In genomic region chr1:17594690-17595601, GRCh38 we compare ENCODE assay signal across 13 cellular contexts. TPM values are rescaled to one million over a fixed set of nuclear protein-coding genes. Genes with fewer than 3 reads are reported as not detected.
DNase-seq lines count a peak whose midpoint lies in the region; ATAC-seq and TF ChIP-seq lines count a peak whose summit lies in the region.
"Had no signal": no experiment of that assay in that cellular context is flagged by ENCODE, and none has a peak within 500 bp of the region (broad histone marks: within the 10 kb centered on the region; RNA-seq: fewer than 3 reads in every experiment).

No MANE protein-coding gene starts in this region.

- no peak overlapping the region for H3K4me2 ChIP-seq in neural progenitor cell

- peaks cover 5% of the 10 kb centered on the region for H3K4me1 Mint-ChIP-seq in neural progenitor cell
- H3K4me1 Mint-ChIP-seq: memory B cell had no signal

- H3K4me3 Mint-ChIP-seq in neural progenitor cell, result no peak overlapping the region
- H3K4me3 Mint-ChIP-seq: memory B cell had no signal

- DNase-seq in right atrium auricular region (ENCODE audit: low spot score) (no peak), Right ventricle myocardium inferior (ENCODE audit: missing footprints) (no peak), SK-N-DZ (ENCODE audit: low spot score) (peak; percentile 72), fibroblast of pulmonary artery (ENCODE audit: low read depth) (peak; percentile 40), neural progenitor cell (ENCODE audit: low spot score) (no peak), sigmoid colon (no peak), aorta (no peak), testis (no peak)
- DNase-seq: activated CD4-positive, alpha-beta T cell treated with anti-CD3 and anti-CD28 coated beads, Interleukin-2, amount 50 U/mL, for 48 hours; dorsolateral prefrontal cortex; NCI-H187 treated with DMSO at 0.1 percent for 48 hours; stimulated activated naive CD4-positive, alpha-beta T cell had no signal

- peaks cover 0 to 60% of the 10 kb centered on the region in 2 donors for H3K4me1 ChIP-seq in right atrium auricular region
- no peaks in the 10 kb centered on the region for H3K4me1 ChIP-seq in neural progenitor cell
- peaks cover 0 to 28% (median 17%) of the 10 kb centered on the region in 4 donors for H3K4me1 ChIP-seq in sigmoid colon
- peaks cover 0 to 2% of the 10 kb centered on the region in 2 donors for H3K4me1 ChIP-seq in aorta (ENCODE audit: control insufficient read depth in 1 of 2, insufficient read depth in 2 of 2, low read length in 2 of 2)
- H3K4me1 ChIP-seq in testis, result no peaks in the 10 kb centered on the region

- ATAC-seq in Right ventricle myocardium inferior, result no peak
- no peak for ATAC-seq in aorta (ENCODE audit: low FRiP score)

- TF ChIP-seq POLR2A in sigmoid colon (IDR thresholded peaks at IDR 0.05), result no peak
- TF ChIP-seq POLR2A in testis (IDR thresholded peaks at IDR 0.05), result no peak

- no peak overlapping the region for H3K27ac Mint-ChIP-seq in neural progenitor cell
- H3K27ac Mint-ChIP-seq: memory B cell had no signal

- intact Hi-C loops in Right ventricle myocardium inferior (cut with DNase I) (no loop called here), sigmoid colon (cut with DNase I) (no loop called here), aorta (cut with DNase I) (loop anchor here in 1 of 2 donors (10.0 kb wide), 1 partner anchor 630 kb away; no protein-coding TSS in a partner anchor), testis (cut with DNase I; ENCODE audit: low total_unique reads) (no loop called here)

- TF ChIP-seq CTCF in right atrium auricular region (IDR thresholded peaks at IDR 0.05) (no peak), fibroblast of pulmonary artery (IDR thresholded peaks at IDR 0.05; ENCODE audit: low read length, missing control alignments) (no peak), neural progenitor cell (IDR thresholded peaks at IDR 0.05) (no peak), sigmoid colon (IDR thresholded peaks at IDR 0.05) (no peak), testis (IDR thresholded peaks at IDR 0.05) (no peak)

- no peak for TF ChIP-seq EP300 in sigmoid colon (IDR thresholded peaks at IDR 0.05)

- no peaks in the 10 kb centered on the region for H3K27me3 Mint-ChIP-seq in neural progenitor cell (ENCODE audit: insufficient read depth, low read depth)

- WGBS in sigmoid colon, 2 donors, result 32 to 55% methylated on average over 8 of the region's 8 CpGs
- 68 to 69% methylated on average over 8 of the region's 8 CpGs for WGBS in aorta, 2 donors
- 76 to 82% methylated on average over 5 to 8 of the region's 8 CpGs for WGBS in testis, 2 donors

- peaks cover 5% of the 10 kb centered on the region for H3K36me3 Mint-ChIP-seq in neural progenitor cell
- H3K36me3 Mint-ChIP-seq: memory B cell had no signal

- H4K20me1 ChIP-seq in neural progenitor cell (ENCODE audit: low read depth), result peaks cover 14% of the 10 kb centered on the region

- no peaks in the 10 kb centered on the region for H3F3A ChIP-seq in neural progenitor cell (ENCODE audit: low read depth)

- H3K4me3 ChIP-seq in right atrium auricular region (no peak overlapping the region), fibroblast of pulmonary artery (replicated peaks; ENCODE audit: low read depth, low read length) (no peak overlapping the region), neural progenitor cell (no peak overlapping the region), sigmoid colon (no peak overlapping the region), aorta (ENCODE audit: low read length in 2 of 2) (no peak overlapping the region), testis (no peak overlapping the region)
- H3K4me3 ChIP-seq: dorsolateral prefrontal cortex had no signal

- H3K27me3 ChIP-seq in right atrium auricular region (no peaks in the 10 kb centered on the region), neural progenitor cell (no peaks in the 10 kb centered on the region), sigmoid colon (no peaks in the 10 kb centered on the region), aorta (ENCODE audit: control insufficient read depth in 1 of 2, insufficient read depth in 2 of 2, low read length in 1 of 2) (no peaks in the 10 kb centered on the region), testis (no peaks in the 10 kb centered on the region)
- H3K27me3 ChIP-seq: dorsolateral prefrontal cortex had no signal

- H3K9me3 ChIP-seq in right atrium auricular region (no peaks in the 10 kb centered on the region), neural progenitor cell (ENCODE audit: low read depth) (no peaks in the 10 kb centered on the region), sigmoid colon (no peaks in the 10 kb centered on the region), aorta (ENCODE audit: control insufficient read depth, low read length) (no peaks in the 10 kb centered on the region), testis (no peaks in the 10 kb centered on the region)

- H2AFZ ChIP-seq in neural progenitor cell (replicated peaks), result no peak overlapping the region

- H3K27ac ChIP-seq in right atrium auricular region, result peak overlapping the region; percentile 62 to 76
- no peak overlapping the region for H3K27ac ChIP-seq in neural progenitor cell
- H3K27ac ChIP-seq in sigmoid colon, result peak overlapping the region in 1 of 4 donors; percentile 51
- H3K27ac ChIP-seq in aorta (ENCODE audit: low read depth in 1 of 2, low read length in 2 of 2), result peak overlapping the region in 1 of 2 donors; percentile 65
- H3K27ac ChIP-seq in testis, result no peak overlapping the region

- no peaks in the 10 kb centered on the region for H3K9me3 Mint-ChIP-seq in neural progenitor cell
- H3K9me3 Mint-ChIP-seq: memory B cell had no signal

- no peaks in the 10 kb centered on the region for H3K79me2 ChIP-seq in neural progenitor cell (ENCODE audit: low read depth)

- H3K9ac ChIP-seq in neural progenitor cell, result no peak overlapping the region

- peaks cover 4% of the 10 kb centered on the region for H3K36me3 ChIP-seq in right atrium auricular region
- no peaks in the 10 kb centered on the region for H3K36me3 ChIP-seq in neural progenitor cell
- peaks cover 0 to 15% (median 6%) of the 10 kb centered on the region in 4 donors for H3K36me3 ChIP-seq in sigmoid colon
- no peaks in the 10 kb centered on the region for H3K36me3 ChIP-seq in aorta (ENCODE audit: control insufficient read depth in 1 of 2, insufficient read depth in 2 of 2, low read length in 1 of 2)
- no peaks in the 10 kb centered on the region for H3K36me3 ChIP-seq in testis (ENCODE audit: low read depth, missing control alignments)

RNA-seq across cellular contexts. Expression of gene ARHGEF10L, which starts 55.4 kb away (rescaled TPM):
- total RNA-seq in right atrium auricular region, result 10 to 100 TPM; 49.3 to 52.2 TPM
- 59.9 TPM for total RNA-seq in Right ventricle myocardium inferior
- 14.8 and 17.7 TPM in 2 replicates for polyA plus RNA-seq in SK-N-DZ (2014; cell fraction: cytosol; rRNA removed)
- 33.8 and 51.0 TPM in 2 replicates for polyA plus RNA-seq in SK-N-DZ (2014; cell fraction: nucleus; rRNA removed)
- total RNA-seq in neural progenitor cell (ENCODE audit: low replicate concordance), result 20.3 and 29.4 TPM in 2 replicates
- 10 to 100 TPM; 25.0 to 44.9 (median 32.1) TPM for total RNA-seq in sigmoid colon
- 10 to 100 TPM; 28.7 to 76.2 (median 33.0) TPM for polyA plus RNA-seq in sigmoid colon
- total RNA-seq in aorta, result 100 to 1,000 TPM; 143 to 190 TPM
- polyA plus RNA-seq in aorta, result 100 to 1,000 TPM in 1 of 2 donors, 10 to 100 TPM in 1; 24.0 to 122 TPM
- total RNA-seq in testis, result 10 to 100 TPM; 18.4 to 20.3 TPM
- 13.5 TPM for polyA plus RNA-seq in testis (ENCODE audit: insufficient read depth, low read depth, low replicate concordance)

Comparison
In these comparisons a context has a peak if more than half of its experiments do, and no peak if none do; other contexts are left out.
1. DNase-seq: peak in SK-N-DZ (single experiment) and fibroblast of pulmonary artery (single experiment); none in right atrium auricular region (single experiment), Right ventricle myocardium inferior (single experiment), neural progenitor cell (single experiment), sigmoid colon (single experiment), aorta (0 of 2) and testis (single experiment).
2. H3K27ac ChIP-seq: peak in right atrium auricular region (2 of 2); none in neural progenitor cell (single experiment) and testis (0 of 2).